Comparison of ENCODE assay signal across 8 cellular contexts in the genomic region with DNA sequence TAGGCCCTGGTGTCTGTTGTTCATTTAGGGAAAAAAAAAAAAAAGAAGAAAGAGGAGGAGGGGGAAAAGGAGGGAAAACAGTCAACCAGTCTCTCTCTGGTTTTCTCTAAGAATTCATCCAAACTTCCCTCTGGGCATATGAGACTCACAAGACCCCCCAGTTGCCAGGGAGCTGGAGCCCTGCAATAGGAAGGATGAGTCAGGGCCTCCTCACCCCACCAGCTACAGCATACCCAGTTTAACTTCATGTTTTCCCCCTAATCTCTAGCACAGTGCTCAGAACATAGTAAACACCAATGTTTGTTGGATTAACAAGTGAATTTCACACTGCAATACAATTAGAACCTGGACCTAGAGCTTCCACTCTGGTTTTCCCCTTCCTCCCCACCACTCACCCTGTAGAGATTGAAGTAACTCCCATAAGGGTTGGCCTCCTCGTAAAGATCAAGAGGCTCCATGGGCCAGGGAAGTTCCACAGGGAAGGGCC. TPM values are rescaled to one million over a fixed set of nuclear protein-coding genes. Genes with fewer than 3 reads are reported as not detected.
A peak's percentile ranks its signal among the peaks of the same experiment; 100 is the strongest.
DNase-seq lines count a peak whose midpoint lies in the region; ATAC-seq and TF ChIP-seq lines count a peak whose summit lies in the region.

No MANE protein-coding gene starts in this region.

- H3K4me1 ChIP-seq in liver (ENCODE audit: control insufficient read depth in 4 of 4, insufficient read depth in 4 of 4, low read length in 3 of 4): peaks cover 8 to 31% (median 15%) of the 10 kb centered on the region in 4 donors
- peaks cover 63% of the 10 kb centered on the region for H3K4me1 ChIP-seq in upper lobe of right lung

- H3K27ac ChIP-seq in liver (ENCODE audit: low read depth in 1 of 2, low read length in 2 of 2) (peak overlapping the region; percentile 97 to 99), upper lobe of right lung (peak overlapping the region; percentile 90)

- ATAC-seq in HG03060 (IDR thresholded peaks at IDR 0.05; ENCODE audit: low read depth, unreplicated experiment) (peak; percentile 11), upper lobe of right lung (peak; percentile 3), HG03432 (IDR thresholded peaks at IDR 0.05; ENCODE audit: unreplicated experiment) (no peak), HG03439 (IDR thresholded peaks at IDR 0.05; ENCODE audit: unreplicated experiment) (no peak)

- H3K9me3 Mint-ChIP-seq in activated naive CD8-positive, alpha-beta T cell treated with anti-CD3 and anti-CD28 coated beads for 36 hours: no peaks in the 10 kb centered on the region

- peak; percentile 55 for DNase-seq in Daoy (ENCODE audit: low read depth)
- peak; percentile 20 for DNase-seq in activated naive CD8-positive, alpha-beta T cell treated with anti-CD3 and anti-CD28 coated beads for 36 hours
- DNase-seq in upper lobe of right lung: peak; percentile 37
- no peak for DNase-seq in NCI-H526 (lab: John Stamatoyannopoulos, UW)

- no peaks in the 10 kb centered on the region for H3K36me3 Mint-ChIP-seq in activated naive CD8-positive, alpha-beta T cell treated with anti-CD3 and anti-CD28 coated beads for 36 hours

- H3K36me3 ChIP-seq in liver (ENCODE audit: control insufficient read depth in 4 of 4, insufficient read depth in 3 of 4, low read depth in 1 of 4, low read length in 3 of 4): no peaks in the 10 kb centered on the region
- peaks cover under 1% of the 10 kb centered on the region for H3K36me3 ChIP-seq in upper lobe of right lung

- no peak for TF ChIP-seq RAD21 in liver (IDR thresholded peaks at IDR 0.05)

- H3K4me3 ChIP-seq in liver (ENCODE audit: low read depth in 1 of 3, low read length in 3 of 3) (peak overlapping the region; percentile 30 to 37 (median 31)), upper lobe of right lung (peak overlapping the region; percentile 35)

- peaks cover 34% of the 10 kb centered on the region for H3K4me1 Mint-ChIP-seq in activated naive CD8-positive, alpha-beta T cell treated with anti-CD3 and anti-CD28 coated beads for 36 hours

- peak overlapping the region; percentile 80 for H3K4me3 Mint-ChIP-seq in activated naive CD8-positive, alpha-beta T cell treated with anti-CD3 and anti-CD28 coated beads for 36 hours

- 2% methylated on average over 1 of the region's 1 CpG for WGBS in liver

- H3K27me3 ChIP-seq in liver (ENCODE audit: control insufficient read depth in 4 of 4, insufficient read depth in 4 of 4, low read length in 3 of 4): no peaks in the 10 kb centered on the region
- H3K27me3 ChIP-seq in upper lobe of right lung: no peaks in the 10 kb centered on the region

- no peak for TF ChIP-seq CTCF in liver (IDR thresholded peaks at IDR 0.05; ENCODE audit: low read depth, low read length, missing input control)
- no peak for TF ChIP-seq CTCF in upper lobe of right lung (IDR thresholded peaks at IDR 0.05)

- peak overlapping the region; percentile 93 for H3K27ac Mint-ChIP-seq in activated naive CD8-positive, alpha-beta T cell treated with anti-CD3 and anti-CD28 coated beads for 36 hours

- H3K9me3 ChIP-seq in liver (ENCODE audit: control insufficient read depth in 4 of 4, low read length in 3 of 4) (no peaks in the 10 kb centered on the region), upper lobe of right lung (no peaks in the 10 kb centered on the region)

- no peaks in the 10 kb centered on the region for H3K27me3 Mint-ChIP-seq in activated naive CD8-positive, alpha-beta T cell treated with anti-CD3 and anti-CD28 coated beads for 36 hours

- H3K9ac ChIP-seq in liver (ENCODE audit: low read depth in 1 of 2, low read length in 2 of 2): peak overlapping the region; percentile 55 to 68

- intact Hi-C loops in upper lobe of right lung (cut with DNase I): no loop called here

TF ChIP-seq in liver, 16 proteins besides CTCF, POLR2A, EP300 and RAD21:
- TF ChIP-seq YY1 (IDR thresholded peaks at IDR 0.05) (no peak), JUND (IDR thresholded peaks at IDR 0.05) (peak in 1 of 2 donors; percentile 11)

RNA-seq across cellular contexts. Expression of a gene that starts 7.8 kb away (rescaled TPM):
- 7.1 and 18.5 TPM in 2 replicates for total RNA-seq in Daoy (2014; rRNA removed; shearing (Covaris generic))
- total RNA-seq in activated naive CD8-positive, alpha-beta T cell treated with anti-CD3 and anti-CD28 coated beads for 36 hours: 10 to 100 TPM; 12.8 to 13.4 TPM
- total RNA-seq in liver (10 to 100 TPM; 45.9 to 80.4 TPM), upper lobe of right lung (167 TPM)
- polyA plus RNA-seq in liver: 10 to 100 TPM; 25.8 to 45.3 TPM

RNA-seq across cellular contexts. Expression of a gene that starts 25.6 kb away (rescaled TPM):
- 0.17 TPM in 1 of 2 replicates, not detected in the other for total RNA-seq in Daoy (2014; rRNA removed; shearing (Covaris generic))
- total RNA-seq in activated naive CD8-positive, alpha-beta T cell treated with anti-CD3 and anti-CD28 coated beads for 36 hours: 10 to 100 TPM; 44.8 to 45.7 TPM
- total RNA-seq in liver (10 to 100 TPM; 10.9 to 23.6 TPM), upper lobe of right lung (50.6 TPM)
- polyA plus RNA-seq in liver: 10 to 100 TPM; 45.9 to 67.5 TPM

RNA-seq across cellular contexts. Expression of a gene that starts 32.6 kb away (rescaled TPM):
- total RNA-seq in Daoy (2014; rRNA removed; shearing (Covaris generic)): 78.4 and 89.1 TPM in 2 replicates
- 10 to 100 TPM; 57.0 to 62.0 TPM for total RNA-seq in activated naive CD8-positive, alpha-beta T cell treated with anti-CD3 and anti-CD28 coated beads for 36 hours
- 10 to 100 TPM; 29.8 to 43.5 TPM for total RNA-seq in liver
- 10 to 100 TPM; 19.2 to 24.5 TPM for polyA plus RNA-seq in liver
- 67.6 TPM for total RNA-seq in upper lobe of right lung

RNA-seq across cellular contexts. Expression of a gene that starts 56.5 kb away (rescaled TPM):
- 0.11 TPM in 1 of 2 replicates, not detected in the other for total RNA-seq in Daoy (2014; rRNA removed; shearing (Covaris generic))
- total RNA-seq in activated naive CD8-positive, alpha-beta T cell treated with anti-CD3 and anti-CD28 coated beads for 36 hours: 100 to 1,000 TPM; 146 to 157 TPM
- total RNA-seq in liver (1 to 10 TPM; 6.6 to 8.9 TPM), upper lobe of right lung (38.0 TPM)
- polyA plus RNA-seq in liver: 1 to 10 TPM; 1.2 to 3.5 TPM

RNA-seq across cellular contexts. Expression of a gene that starts 58.5 kb away (rescaled TPM):
- not detected in 2 replicates for total RNA-seq in Daoy (2014; rRNA removed; shearing (Covaris generic))
- total RNA-seq in activated naive CD8-positive, alpha-beta T cell treated with anti-CD3 and anti-CD28 coated beads for 36 hours: not detected
- total RNA-seq in liver (under 1 TPM in 1 of 2 donors, not detected in 1; 0.50 TPM), upper lobe of right lung (44.1 TPM)
- polyA plus RNA-seq in liver: under 1 TPM in 1 of 2 donors, not detected in 1; 0.12 TPM

Comparison
In these comparisons a context has a peak if more than half of its experiments do, and no peak if none do; other contexts are left out.
1. DNase-seq: peak in Daoy (single experiment), activated naive CD8-positive, alpha-beta T cell treated with anti-CD3 and anti-CD28 coated beads for 36 hours (single experiment) and upper lobe of right lung (single experiment); none in NCI-H526 (0 of 2).
2. ATAC-seq: peak in HG03060 (single experiment) and upper lobe of right lung (single experiment); none in HG03432 (single experiment) and HG03439 (single experiment).
3. RNA of a gene that starts 25.6 kb away (total RNA-seq): 50.6 TPM in upper lobe of right lung (single experiment), 44.8 to 45.7 TPM in activated naive CD8-positive, alpha-beta T cell treated with anti-CD3 and anti-CD28 coated beads for 36 hours and 10.9 to 23.6 TPM in liver; 0.17 TPM in Daoy; every median in the first group is over 10 times any median in the second.